In the genomic region with DNA sequence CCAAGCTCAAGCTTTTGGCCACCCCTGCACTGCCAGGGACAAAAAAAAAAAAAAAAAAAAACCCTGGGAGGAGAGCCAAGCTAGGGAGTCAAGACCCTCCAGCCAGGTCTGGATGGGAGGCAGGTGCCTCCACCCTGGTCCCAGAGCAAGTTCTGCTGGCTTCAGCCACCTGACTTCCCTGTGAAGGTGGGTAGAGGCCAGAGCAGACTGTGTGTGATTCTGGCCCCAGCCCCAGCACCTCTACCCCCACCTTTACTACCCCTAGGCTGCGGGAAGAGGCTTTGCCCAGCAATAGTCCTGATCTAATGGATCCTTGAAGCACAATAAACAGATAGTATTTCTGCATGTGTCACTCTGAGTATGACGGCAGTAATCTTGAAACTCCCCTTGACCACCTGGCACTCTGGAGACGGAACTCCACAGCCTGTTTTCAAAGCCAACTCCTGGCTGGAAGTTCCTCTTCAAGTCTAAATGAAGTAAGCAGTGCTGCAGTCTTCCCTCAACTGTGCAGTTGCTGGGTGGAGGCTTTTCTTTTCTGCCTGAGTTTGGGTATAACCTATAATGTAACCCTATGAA, we compare ENCODE assay signal across 1 cellular context.
TF ChIP-seq lines count a peak whose summit lies in the region.

No MANE protein-coding gene starts in this region.

TF ChIP-seq in GM12878, 131 proteins besides CTCF, POLR2A, EP300 and RAD21:
- TF ChIP-seq SREBF1 (IDR thresholded peaks at IDR 0.05; ENCODE audit: low read length): no peak
- TF ChIP-seq BCL11A (IDR thresholded peaks at IDR 0.05; ENCODE audit: low read depth, low read length): no peak
- no peak for TF ChIP-seq NR2F1 (conservative IDR thresholded peaks at IDR 0.05)
- no peak for TF ChIP-seq MEF2B (IDR thresholded peaks at IDR 0.05; ENCODE audit: partially characterized antibody, poor library complexity, severe bottlenecking)
- no peak for TF ChIP-seq NR2C1 (IDR thresholded peaks at IDR 0.05)
- no peak for TF ChIP-seq PBX3 (IDR thresholded peaks at IDR 0.05; ENCODE audit: insufficient replicate concordance, low read depth, low read length)
- no peak for TF ChIP-seq TBL1XR1 (IDR thresholded peaks at IDR 0.05; ENCODE audit: low read depth, low read length)
- no peak for TF ChIP-seq BACH1 (IDR thresholded peaks at IDR 0.05; ENCODE audit: borderline replicate concordance)
- no peak for TF ChIP-seq CREM (IDR thresholded peaks at IDR 0.05; ENCODE audit: low read depth)
